16 cellular contexts compared by ENCODE assay signal in the genomic region with DNA sequence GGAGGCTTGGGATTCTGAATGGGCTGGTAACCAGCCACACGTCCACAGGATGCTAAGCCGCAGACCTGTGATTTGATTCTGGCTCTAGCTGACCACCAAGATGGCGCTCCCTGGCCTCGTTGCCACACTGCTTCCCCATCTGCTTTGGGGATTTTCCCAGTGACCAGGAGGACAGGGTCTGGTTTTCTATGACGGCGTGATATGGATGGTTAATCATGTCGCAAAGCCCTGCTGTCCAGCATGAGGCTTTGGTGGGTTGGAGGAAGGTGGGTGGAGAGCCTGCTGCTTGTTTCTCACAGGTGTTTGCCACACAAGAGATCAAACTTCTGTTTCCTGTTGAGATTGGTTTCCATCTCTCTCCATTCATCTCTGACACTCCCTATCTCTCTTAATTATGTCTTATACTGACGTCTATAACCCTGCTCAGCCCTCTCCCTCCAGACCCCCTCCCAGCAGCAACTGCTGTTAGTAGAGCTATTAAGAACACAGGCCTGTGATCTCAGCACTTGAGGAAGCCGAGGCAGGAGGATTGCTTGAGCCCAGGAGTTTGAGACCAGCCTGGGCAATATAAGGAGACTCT.
DNase-seq lines count a peak whose midpoint lies in the region; ATAC-seq and TF ChIP-seq lines count a peak whose summit lies in the region.
"Had no signal": no experiment of that assay in that cellular context is flagged by ENCODE, and none has a peak within 500 bp of the region (broad histone marks: within the 10 kb centered on the region; RNA-seq: fewer than 3 reads in every experiment).

No MANE protein-coding gene starts in this region.

- POLR2A ChIA-PET in activated B cell treated with CpG ODN at 0.5 μM for 24 hours (lab: Charles Lee) = interaction anchor here (0.6 to 2.3 kb wide), 6 partner anchors 11 to 107 kb away, joined by 4 to 13 read pairs (median 6); a partner anchor contains a TSS
- POLR2A ChIA-PET in activated CD4-positive, alpha-beta memory T cell treated with anti-CD3 and anti-CD28 coated beads, Interleukin-2, amount 10 ng/mL, durations not matched to agents 7 days and 5 days (lab: Charles Lee) = interaction anchor here (0.6 kb wide), 1 partner anchor 39 kb away, joined by 3 read pairs; no protein-coding TSS in a partner anchor

- H3K36me3 Mint-ChIP-seq in activated B cell treated with CpG ODN at 0.5 μM for 24 hours (ENCODE audit: low read depth) (peaks cover 47% of the 10 kb centered on the region), neural crest cell (ENCODE audit: low read depth) (peaks cover 3% of the 10 kb centered on the region)
- no peaks in the 10 kb centered on the region for H3K36me3 Mint-ChIP-seq in activated CD4-positive, alpha-beta memory T cell treated with anti-CD3 and anti-CD28 coated beads, Interleukin-2, amount 10 ng/mL, durations not matched to agents 7 days and 5 days (ENCODE audit: low read depth)
- H3K36me3 Mint-ChIP-seq: activated naive CD4-positive, alpha-beta T cell treated with anti-CD3 and anti-CD28 coated beads, Interleukin-2, amount 50 U/mL, for 24 hours had no signal

- H3K4me1 Mint-ChIP-seq in activated B cell treated with CpG ODN at 0.5 μM for 24 hours (peaks cover 70% of the 10 kb centered on the region), neural crest cell (peaks cover 21% of the 10 kb centered on the region)
- no peaks in the 10 kb centered on the region for H3K4me1 Mint-ChIP-seq in activated CD4-positive, alpha-beta memory T cell treated with anti-CD3 and anti-CD28 coated beads, Interleukin-2, amount 10 ng/mL, durations not matched to agents 7 days and 5 days

- intact Hi-C loops in activated B cell treated with CpG ODN at 0.5 μM for 24 hours (cut with micrococcal nuclease) = no loop called here

- H3K27me3 Mint-ChIP-seq in activated B cell treated with CpG ODN at 0.5 μM for 24 hours = no peaks in the 10 kb centered on the region
- H3K27me3 Mint-ChIP-seq in neural crest cell (ENCODE audit: low read depth) = no peaks in the 10 kb centered on the region
- no peaks in the 10 kb centered on the region for H3K27me3 Mint-ChIP-seq in activated CD4-positive, alpha-beta memory T cell treated with anti-CD3 and anti-CD28 coated beads, Interleukin-2, amount 10 ng/mL, durations not matched to agents 7 days and 5 days
- H3K27me3 Mint-ChIP-seq: activated CD4-positive, alpha-beta T cell treated with anti-CD3 and anti-CD28 coated beads, Interleukin-2, amount 10 ng/mL, durations not matched to agents 7 days and 5 days; activated naive CD4-positive, alpha-beta T cell treated with anti-CD3 and anti-CD28 coated beads, Interleukin-2, amount 50 U/mL, for 24 hours had no signal

- in situ Hi-C loops in Caki2 (cut with HindIII; ENCODE audit: low pct_unique_long_range_greater_than_20kb, low sequenced_read_pairs) = no loop called here

- DNase-seq in Caki2 (ENCODE audit: low read depth) = peak; percentile 54
- DNase-seq in GM20000 (ENCODE audit: low spot score) = peak; percentile 46
- DNase-seq in activated B cell treated with CpG ODN at 0.5 μM for 24 hours = no peak
- no peak for DNase-seq in neural crest cell (ENCODE audit: low read depth, low spot score)
- DNase-seq in anterior cingulate cortex (lab: John Stamatoyannopoulos, UW) = no peak
- DNase-seq in activated CD4-positive, alpha-beta memory T cell treated with anti-CD3 and anti-CD28 coated beads, Interleukin-2, amount 10 ng/mL, durations not matched to agents 7 days and 5 days = no peak
- DNase-seq in SW 1271 (lab: John Stamatoyannopoulos, UW) = no peak
- DNase-seq: activated CD4-positive, alpha-beta T cell treated with anti-CD3 and anti-CD28 coated beads, Interleukin-2, amount 10 ng/mL, durations not matched to agents 7 days and 5 days; central memory CD4-positive, alpha-beta T cell; dermis blood vessel endothelial cell; EL; kidney glomerular epithelial cell; MV-4-11; upper lobe of right lung had no signal

- ATAC-seq in activated B cell treated with CpG ODN at 0.5 μM for 24 hours (ENCODE audit: low read depth) = peak; percentile 14
- no peak for ATAC-seq in HG03521 (IDR thresholded peaks at IDR 0.05; ENCODE audit: unreplicated experiment)
- ATAC-seq: upper lobe of right lung had no signal

- CTCF ChIA-PET in activated B cell treated with CpG ODN at 0.5 μM for 24 hours (lab: Charles Lee) = interaction anchor here (1.2 kb wide), 2 partner anchors 78 to 107 kb away, joined by 3 to 4 read pairs; no protein-coding TSS in a partner anchor
- CTCF ChIA-PET in activated CD4-positive, alpha-beta memory T cell treated with anti-CD3 and anti-CD28 coated beads, Interleukin-2, amount 10 ng/mL, durations not matched to agents 7 days and 5 days (lab: Charles Lee) = no interaction called here

- H3K4me3 Mint-ChIP-seq in activated B cell treated with CpG ODN at 0.5 μM for 24 hours = peak overlapping the region; percentile 52
- no peak overlapping the region for H3K4me3 Mint-ChIP-seq in neural crest cell
- no peak overlapping the region for H3K4me3 Mint-ChIP-seq in activated CD4-positive, alpha-beta memory T cell treated with anti-CD3 and anti-CD28 coated beads, Interleukin-2, amount 10 ng/mL, durations not matched to agents 7 days and 5 days
- H3K4me3 Mint-ChIP-seq: activated CD4-positive, alpha-beta T cell treated with anti-CD3 and anti-CD28 coated beads, Interleukin-2, amount 10 ng/mL, durations not matched to agents 7 days and 5 days; activated naive CD4-positive, alpha-beta T cell treated with anti-CD3 and anti-CD28 coated beads, Interleukin-2, amount 50 U/mL, for 24 hours had no signal

- H3K9me3 Mint-ChIP-seq in activated B cell treated with CpG ODN at 0.5 μM for 24 hours (no peaks in the 10 kb centered on the region), neural crest cell (no peaks in the 10 kb centered on the region)
- H3K9me3 Mint-ChIP-seq in activated CD4-positive, alpha-beta memory T cell treated with anti-CD3 and anti-CD28 coated beads, Interleukin-2, amount 10 ng/mL, durations not matched to agents 7 days and 5 days = no peaks in the 10 kb centered on the region
- H3K9me3 Mint-ChIP-seq: activated CD4-positive, alpha-beta T cell treated with anti-CD3 and anti-CD28 coated beads, Interleukin-2, amount 10 ng/mL, durations not matched to agents 7 days and 5 days; activated naive CD4-positive, alpha-beta T cell treated with anti-CD3 and anti-CD28 coated beads, Interleukin-2, amount 50 U/mL, for 24 hours had no signal

- TF ChIP-seq CTCF in GM20000 (IDR thresholded peaks at IDR 0.05; ENCODE audit: extremely low read depth, missing control alignments) (no peak), activated B cell treated with CpG ODN at 0.5 μM for 24 hours (IDR thresholded peaks at IDR 0.05) (no peak), neural crest cell (conservative IDR thresholded peaks at IDR 0.05) (no peak)

- H3K27ac Mint-ChIP-seq in activated B cell treated with CpG ODN at 0.5 μM for 24 hours (peak overlapping the region; percentile 84), neural crest cell (ENCODE audit: unreplicated experiment) (peak overlapping the region; percentile 69)
- H3K27ac Mint-ChIP-seq in activated CD4-positive, alpha-beta memory T cell treated with anti-CD3 and anti-CD28 coated beads, Interleukin-2, amount 10 ng/mL, durations not matched to agents 7 days and 5 days = no peak overlapping the region
- H3K27ac Mint-ChIP-seq: activated naive CD4-positive, alpha-beta T cell treated with anti-CD3 and anti-CD28 coated beads, Interleukin-2, amount 50 U/mL, for 24 hours had no signal

Comparison
In these comparisons a context has a peak if more than half of its experiments do, and no peak if none do; other contexts are left out.
1. DNase-seq: peak in Caki2 (single experiment) and GM20000 (single experiment); none in activated B cell treated with CpG ODN at 0.5 μM for 24 hours (single experiment), neural crest cell (single experiment), anterior cingulate cortex (0 of 58), activated CD4-positive, alpha-beta memory T cell treated with anti-CD3 and anti-CD28 coated beads, Interleukin-2, amount 10 ng/mL, durations not matched to agents 7 days and 5 days (single experiment) and SW 1271 (0 of 2).